ENCODE assay signal across 15 cellular contexts in genomic region chr20:49452011-49452482, GRCh38. TPM values are rescaled to one million over a fixed set of nuclear protein-coding genes. Genes with fewer than 3 reads are reported as not detected.
A peak's percentile ranks its signal among the peaks of the same experiment; 100 is the strongest.
DNase-seq lines count a peak whose midpoint lies in the region; ATAC-seq and TF ChIP-seq lines count a peak whose summit lies in the region.
"Had no signal": no experiment of that assay in that cellular context is flagged by ENCODE, and none has a peak within 500 bp of the region (broad histone marks: within the 10 kb centered on the region; RNA-seq: fewer than 3 reads in every experiment).

No MANE protein-coding gene starts in this region.

- 22 to 32% methylated on average over 6 to 9 of the region's 9 CpGs for WGBS in body of pancreas, 2 donors
- WGBS in right cardiac atrium = 25% methylated on average over 9 of the region's 9 CpGs

- H3K4me3 ChIP-seq in body of pancreas (no peak overlapping the region), right cardiac atrium (ENCODE audit: low read length) (no peak overlapping the region), stomach smooth muscle (ENCODE audit: low read length in 2 of 2) (no peak overlapping the region)

- peaks cover 0 to 3% of the 10 kb centered on the region in 2 donors for H3K27me3 ChIP-seq in body of pancreas
- no peaks in the 10 kb centered on the region for H3K27me3 ChIP-seq in right cardiac atrium (ENCODE audit: control insufficient read depth, insufficient read depth)
- no peaks in the 10 kb centered on the region for H3K27me3 ChIP-seq in stomach smooth muscle (ENCODE audit: control insufficient read depth in 1 of 2, insufficient read depth in 2 of 2, low read length in 2 of 2)

- no peak overlapping the region for H3K9ac ChIP-seq in stomach smooth muscle (ENCODE audit: low read length in 2 of 2)

- TF ChIP-seq POLR2A in body of pancreas (IDR thresholded peaks at IDR 0.05) = no peak

- H3K27ac ChIP-seq in body of pancreas (no peak overlapping the region), right cardiac atrium (ENCODE audit: low read length) (no peak overlapping the region), stomach smooth muscle (ENCODE audit: low read length) (peak overlapping the region; percentile 37)

- TF ChIP-seq CTCF in body of pancreas (IDR thresholded peaks at IDR 0.05) = no peak

- H3K36me3 ChIP-seq in body of pancreas (replicated peaks in 1 of 2; ENCODE audit: insufficient read depth in 1 of 2, low read depth in 2 of 2) (no peaks in the 10 kb centered on the region), stomach smooth muscle (ENCODE audit: control insufficient read depth in 2 of 2, insufficient read depth in 2 of 2, low read length in 2 of 2) (no peaks in the 10 kb centered on the region)

- DNase-seq in M059J (ENCODE audit: low read depth) (peak; percentile 83), body of pancreas (peak in 3 of 4 donors; percentile 20 to 34 (median 30)), right cardiac atrium (peak; percentile 60 to 83 (median 83)), dedifferentiated amniotic fluid mesenchymal stem cell (ENCODE audit: extremely low spot score) (no peak), activated gamma-delta T cell (lab: John Stamatoyannopoulos, UW) (no peak)
- no peak for DNase-seq in activated CD4-positive, CD25-positive, alpha-beta regulatory T cell (lab: John Stamatoyannopoulos, UW)
- DNase-seq: activated CD4-positive, alpha-beta memory T cell treated with anti-CD3 and anti-CD28 coated beads for 36 hours; HFFc6; mesenchymal stem cell; NCI-H1417; NCI-H510A treated with DMSO at 0.1 percent for 48 hours; SHP77 treated with DMSO at 0.1 percent for 48 hours; stimulated activated CD4-positive, alpha-beta T cell treated with anti-CD3 and anti-CD28 coated beads, Interleukin-2, amount 100 ng/mL, for 24 hours had no signal

- intact Hi-C loops in body of pancreas (cut with DNase I) (no loop called here), right cardiac atrium (cut with DNase I) (no loop called here)

- ATAC-seq in body of pancreas (peak; percentile 35), right cardiac atrium (peak; percentile 40 to 60)

- H3K4me1 ChIP-seq in body of pancreas (peaks cover 7% of the 10 kb centered on the region), right cardiac atrium (ENCODE audit: control insufficient read depth, insufficient read depth, low read length) (peaks cover 12% of the 10 kb centered on the region), stomach smooth muscle (ENCODE audit: control insufficient read depth, insufficient read depth, low read length) (peaks cover 41% of the 10 kb centered on the region)

- H3K9me3 ChIP-seq in body of pancreas (no peaks in the 10 kb centered on the region), right cardiac atrium (ENCODE audit: control insufficient read depth, low read length) (no peaks in the 10 kb centered on the region), stomach smooth muscle (ENCODE audit: control insufficient read depth in 2 of 2, low read length in 2 of 2) (no peaks in the 10 kb centered on the region)

RNA-seq across cellular contexts. Expression of gene KCNB1, which starts 30.4 kb away (rescaled TPM):
- not detected in 2 replicates for total RNA-seq in M059J (2014; rRNA removed; shearing (Covaris generic))
- total RNA-seq in body of pancreas = 1 to 10 TPM in 1 of 2 donors, under 1 TPM in 1; 0.52 to 3.3 TPM
- 1 to 10 TPM in 2 of 4 donors, under 1 TPM in 2; 0.35 to 1.6 (median 0.79) TPM for total RNA-seq in right cardiac atrium
- polyA plus RNA-seq in right cardiac atrium = 0.66 TPM
- total RNA-seq: activated CD4-positive, alpha-beta memory T cell treated with anti-CD3 and anti-CD28 coated beads for 36 hours had no signal
- polyA plus RNA-seq: IgD-negative memory B cell had no signal

Comparison
In these comparisons a context has a peak if more than half of its experiments do, and no peak if none do; other contexts are left out.
1. DNase-seq: peak in M059J (single experiment), body of pancreas (3 of 4) and right cardiac atrium (3 of 3); none in dedifferentiated amniotic fluid mesenchymal stem cell (single experiment), activated CD4-positive, CD25-positive, alpha-beta regulatory T cell (0 of 4) and activated gamma-delta T cell (single experiment).